Comparison of ENCODE assay signal across 9 cellular contexts in the genomic region with DNA sequence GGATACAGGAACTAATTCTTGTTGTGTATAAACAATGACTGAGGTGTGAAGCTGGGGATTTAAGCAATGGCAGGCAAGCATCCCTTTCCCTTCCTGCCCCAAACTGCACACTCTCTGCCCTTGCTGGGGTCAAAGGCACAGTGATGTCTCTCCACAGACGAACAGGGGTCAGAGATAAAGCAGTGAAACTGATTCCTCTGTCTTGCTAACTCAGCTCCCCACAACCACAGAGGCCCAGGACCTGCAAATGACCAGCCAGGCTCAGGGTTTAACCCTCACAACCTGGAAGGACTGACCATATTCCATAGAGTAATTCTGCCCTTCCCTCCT.
A peak's percentile ranks its signal among the peaks of the same experiment; 100 is the strongest.
DNase-seq lines count a peak whose midpoint lies in the region; ATAC-seq and TF ChIP-seq lines count a peak whose summit lies in the region.
"Had no signal": no experiment of that assay in that cellular context is flagged by ENCODE, and none has a peak within 500 bp of the region (broad histone marks: within the 10 kb centered on the region; RNA-seq: fewer than 3 reads in every experiment).

No MANE protein-coding gene starts in this region.

- peaks cover 38% of the 10 kb centered on the region for H3K36me3 Mint-ChIP-seq in activated CD8-positive, alpha-beta memory T cell treated with anti-CD3 and anti-CD28 coated beads, Interleukin-2, amount 10 ng/mL, durations not matched to agents 7 days and 5 days
- H3K36me3 Mint-ChIP-seq in activated naive CD8-positive, alpha-beta T cell: peaks cover 2% of the 10 kb centered on the region
- peaks cover 32 to 51% of the 10 kb centered on the region in 2 donors for H3K36me3 Mint-ChIP-seq in stimulated activated naive B cell treated with anti-CD40 and anti-IgM and Interleukin-4, amounts not matched to agents 10 μg/mL and 1 μg/mL and 100 μg/mL, for 72 hours

- peak overlapping the region; percentile 97 for H3K27ac Mint-ChIP-seq in activated CD8-positive, alpha-beta memory T cell treated with anti-CD3 and anti-CD28 coated beads, Interleukin-2, amount 10 ng/mL, durations not matched to agents 7 days and 5 days
- peak overlapping the region; percentile 93 for H3K27ac Mint-ChIP-seq in activated naive CD8-positive, alpha-beta T cell
- peak overlapping the region; percentile 95 for H3K27ac Mint-ChIP-seq in stimulated activated naive B cell treated with anti-CD40 and anti-IgM and Interleukin-4, amounts not matched to agents 10 μg/mL and 1 μg/mL and 100 μg/mL, for 72 hours

- POLR2A ChIA-PET in HEK293T (lab: Yijun Ruan, JAX): no interaction called here

- peak; percentile 60 for DNase-seq in activated CD8-positive, alpha-beta memory T cell treated with anti-CD3 and anti-CD28 coated beads, Interleukin-2, amount 10 ng/mL, durations not matched to agents 7 days and 5 days
- DNase-seq in activated CD8-positive, alpha-beta memory T cell treated with anti-CD3 and anti-CD28 coated beads, Interleukin-2, amount 50 U/mL, for 48 hours: no peak
- no peak for DNase-seq in stimulated activated naive B cell treated with anti-CD40 and anti-IgM and Interleukin-4, amounts not matched to agents 10 μg/mL and 1 μg/mL and 100 μg/mL, for 72 hours
- DNase-seq in activated effector memory CD4-positive, alpha-beta T cell treated with anti-CD3 and anti-CD28 coated beads, Interleukin-2, amount 50 U/mL, for 16 hours: no peak
- no peak for DNase-seq in HEK293T (ENCODE audit: extremely low spot score)
- DNase-seq in NOMO-1 (lab: John Stamatoyannopoulos, UW; ENCODE audit: unreplicated experiment in 2 of 2): no peak
- DNase-seq: mesendoderm had no signal

- no peaks in the 10 kb centered on the region for H3K9me3 Mint-ChIP-seq in activated CD8-positive, alpha-beta memory T cell treated with anti-CD3 and anti-CD28 coated beads, Interleukin-2, amount 10 ng/mL, durations not matched to agents 7 days and 5 days (ENCODE audit: low read depth)
- no peaks in the 10 kb centered on the region for H3K9me3 Mint-ChIP-seq in activated naive CD8-positive, alpha-beta T cell (ENCODE audit: low read depth)
- no peaks in the 10 kb centered on the region for H3K9me3 Mint-ChIP-seq in stimulated activated naive B cell treated with anti-CD40 and anti-IgM and Interleukin-4, amounts not matched to agents 10 μg/mL and 1 μg/mL and 100 μg/mL, for 72 hours

- peak overlapping the region; percentile 71 for H3K4me3 Mint-ChIP-seq in activated CD8-positive, alpha-beta memory T cell treated with anti-CD3 and anti-CD28 coated beads, Interleukin-2, amount 10 ng/mL, durations not matched to agents 7 days and 5 days
- H3K4me3 Mint-ChIP-seq in activated naive CD8-positive, alpha-beta T cell: peak overlapping the region; percentile 82
- H3K4me3 Mint-ChIP-seq in stimulated activated naive B cell treated with anti-CD40 and anti-IgM and Interleukin-4, amounts not matched to agents 10 μg/mL and 1 μg/mL and 100 μg/mL, for 72 hours: peak overlapping the region; percentile 83 to 84

- H3K4me1 Mint-ChIP-seq in activated CD8-positive, alpha-beta memory T cell treated with anti-CD3 and anti-CD28 coated beads, Interleukin-2, amount 10 ng/mL, durations not matched to agents 7 days and 5 days: peaks cover 94% of the 10 kb centered on the region
- H3K4me1 Mint-ChIP-seq in activated naive CD8-positive, alpha-beta T cell (ENCODE audit: low read depth): peaks cover 93% of the 10 kb centered on the region
- peaks cover 70 to 92% of the 10 kb centered on the region in 2 donors for H3K4me1 Mint-ChIP-seq in stimulated activated naive B cell treated with anti-CD40 and anti-IgM and Interleukin-4, amounts not matched to agents 10 μg/mL and 1 μg/mL and 100 μg/mL, for 72 hours

- ATAC-seq in activated CD8-positive, alpha-beta memory T cell treated with anti-CD3 and anti-CD28 coated beads, Interleukin-2, amount 10 ng/mL, durations not matched to agents 7 days and 5 days: peak; percentile 6
- ATAC-seq in HG03095 (IDR thresholded peaks at IDR 0.05; ENCODE audit: unreplicated experiment): peak; percentile 0
- ATAC-seq in stimulated activated naive B cell treated with anti-CD40 and anti-IgM and Interleukin-4, amounts not matched to agents 10 μg/mL and 1 μg/mL and 100 μg/mL, for 72 hours (replicated peaks): no peak

- CTCF ChIA-PET in activated CD8-positive, alpha-beta memory T cell treated with anti-CD3 and anti-CD28 coated beads, Interleukin-2, amount 10 ng/mL, durations not matched to agents 7 days and 5 days (lab: Charles Lee): interaction anchor here (0.7 to 10.7 kb wide), 19 partner anchors 9 to 173 kb away, joined by 3 to 238 read pairs (median 4); a partner anchor contains a TSS
- CTCF ChIA-PET in HEK293T (lab: Yijun Ruan, JAX): no interaction called here

- no peaks in the 10 kb centered on the region for H3K27me3 Mint-ChIP-seq in activated CD8-positive, alpha-beta memory T cell treated with anti-CD3 and anti-CD28 coated beads, Interleukin-2, amount 10 ng/mL, durations not matched to agents 7 days and 5 days
- H3K27me3 Mint-ChIP-seq in activated naive CD8-positive, alpha-beta T cell: no peaks in the 10 kb centered on the region
- no peaks in the 10 kb centered on the region for H3K27me3 Mint-ChIP-seq in stimulated activated naive B cell treated with anti-CD40 and anti-IgM and Interleukin-4, amounts not matched to agents 10 μg/mL and 1 μg/mL and 100 μg/mL, for 72 hours

TF ChIP-seq in HEK293T, 16 proteins besides CTCF, POLR2A, EP300 and RAD21:
- TF ChIP-seq ELF4 (IDR thresholded peaks at IDR 0.05) (no peak), ZNF384 (IDR thresholded peaks at IDR 0.05) (no peak), L3MBTL2 (conservative IDR thresholded peaks at IDR 0.05) (no peak), TARDBP (IDR thresholded peaks at IDR 0.05) (no peak), ARNT (IDR thresholded peaks at IDR 0.05) (no peak), FOXM1 (IDR thresholded peaks at IDR 0.05; ENCODE audit: borderline replicate concordance) (no peak), SP1 (IDR thresholded peaks at IDR 0.05) (no peak), LEF1 (IDR thresholded peaks at IDR 0.05; ENCODE audit: borderline replicate concordance) (no peak), HDGF (IDR thresholded peaks at IDR 0.05; ENCODE audit: borderline replicate concordance) (no peak), FOXK2 (IDR thresholded peaks at IDR 0.05) (no peak), BHLHE40 (IDR thresholded peaks at IDR 0.05; ENCODE audit: borderline replicate concordance) (no peak), NFRKB (IDR thresholded peaks at IDR 0.05) (no peak), SUZ12 (IDR thresholded peaks at IDR 0.05) (no peak), CTBP1 (IDR thresholded peaks at IDR 0.05; ENCODE audit: borderline replicate concordance) (no peak), FOXA1 (IDR thresholded peaks at IDR 0.05) (no peak)
- TF ChIP-seq, protein P1, sequence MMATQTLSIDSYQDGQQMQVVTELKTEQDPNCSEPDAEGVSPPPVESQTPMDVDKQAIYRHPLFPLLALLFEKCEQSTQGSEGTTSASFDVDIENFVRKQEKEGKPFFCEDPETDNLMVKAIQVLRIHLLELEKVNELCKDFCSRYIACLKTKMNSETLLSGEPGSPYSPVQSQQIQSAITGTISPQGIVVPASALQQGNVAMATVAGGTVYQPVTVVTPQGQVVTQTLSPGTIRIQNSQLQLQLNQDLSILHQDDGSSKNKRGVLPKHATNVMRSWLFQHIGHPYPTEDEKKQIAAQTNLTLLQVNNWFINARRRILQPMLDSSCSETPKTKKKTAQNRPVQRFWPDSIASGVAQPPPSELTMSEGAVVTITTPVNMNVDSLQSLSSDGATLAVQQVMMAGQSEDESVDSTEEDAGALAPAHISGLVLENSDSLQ (IDR thresholded peaks at IDR 0.05): no peak

Comparison
In these comparisons a context has a peak if more than half of its experiments do, and no peak if none do; other contexts are left out.
1. ATAC-seq: peak in activated CD8-positive, alpha-beta memory T cell treated with anti-CD3 and anti-CD28 coated beads, Interleukin-2, amount 10 ng/mL, durations not matched to agents 7 days and 5 days (single experiment) and HG03095 (single experiment); none in stimulated activated naive B cell treated with anti-CD40 and anti-IgM and Interleukin-4, amounts not matched to agents 10 μg/mL and 1 μg/mL and 100 μg/mL, for 72 hours (0 of 2).
2. Peak in every context shown above with its lines, with median percentiles within 50 percentile points of each other: H3K27ac Mint-ChIP-seq and H3K4me3 Mint-ChIP-seq.